1 cellular context compared by ENCODE assay signal in the genomic region with DNA sequence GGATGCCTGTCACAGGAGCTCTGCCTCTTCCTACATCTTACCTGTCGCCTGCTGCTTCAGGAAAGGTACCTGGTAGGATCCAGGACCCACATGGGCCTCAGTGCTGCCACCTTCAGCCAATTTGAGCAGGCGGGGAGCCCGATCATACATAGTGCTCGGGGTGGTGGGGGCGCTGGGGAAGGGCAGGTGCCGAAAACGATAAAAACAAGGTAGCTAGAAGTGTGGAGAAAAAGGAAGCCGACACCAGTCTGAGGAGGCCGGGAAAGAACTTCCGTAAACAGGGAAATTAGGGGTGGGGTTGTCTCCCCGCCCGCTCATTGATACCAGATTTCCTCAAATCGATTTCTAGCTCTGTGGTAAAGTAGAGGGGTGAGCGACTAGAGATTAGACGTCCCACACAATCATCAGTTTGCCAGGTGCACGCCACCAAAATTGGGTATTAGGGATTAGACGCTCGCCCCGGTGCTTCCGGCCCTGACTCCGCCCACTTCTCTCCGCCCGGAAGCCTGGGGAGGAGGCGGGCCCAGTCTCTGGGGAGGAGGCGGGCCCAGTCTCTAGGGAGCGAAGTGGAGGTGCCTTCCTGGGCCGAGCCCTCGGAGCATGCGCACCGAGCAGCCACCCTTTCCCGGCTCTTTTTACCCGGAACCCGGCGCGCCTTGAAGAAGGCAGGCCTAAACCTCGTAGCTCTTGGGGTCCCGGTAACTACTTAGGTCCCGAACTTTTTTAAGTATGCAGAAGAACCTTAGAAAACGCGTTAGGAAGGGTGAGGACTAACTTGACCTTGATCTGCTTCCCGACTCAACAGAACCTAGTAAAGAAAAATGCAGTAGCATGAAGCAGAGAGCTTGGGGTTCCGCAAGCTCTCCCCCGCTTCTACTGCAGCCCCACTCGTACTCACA.
TF ChIP-seq lines count a peak whose summit lies in the region.

A gene (minus strand): TSS at position 476 of the 899 bp plus-strand sequence.

TF ChIP-seq in HepG2, 621 proteins besides CTCF, POLR2A, EP300 and RAD21 (continued from another document and continues in another):
- TF ChIP-seq, protein P1, sequence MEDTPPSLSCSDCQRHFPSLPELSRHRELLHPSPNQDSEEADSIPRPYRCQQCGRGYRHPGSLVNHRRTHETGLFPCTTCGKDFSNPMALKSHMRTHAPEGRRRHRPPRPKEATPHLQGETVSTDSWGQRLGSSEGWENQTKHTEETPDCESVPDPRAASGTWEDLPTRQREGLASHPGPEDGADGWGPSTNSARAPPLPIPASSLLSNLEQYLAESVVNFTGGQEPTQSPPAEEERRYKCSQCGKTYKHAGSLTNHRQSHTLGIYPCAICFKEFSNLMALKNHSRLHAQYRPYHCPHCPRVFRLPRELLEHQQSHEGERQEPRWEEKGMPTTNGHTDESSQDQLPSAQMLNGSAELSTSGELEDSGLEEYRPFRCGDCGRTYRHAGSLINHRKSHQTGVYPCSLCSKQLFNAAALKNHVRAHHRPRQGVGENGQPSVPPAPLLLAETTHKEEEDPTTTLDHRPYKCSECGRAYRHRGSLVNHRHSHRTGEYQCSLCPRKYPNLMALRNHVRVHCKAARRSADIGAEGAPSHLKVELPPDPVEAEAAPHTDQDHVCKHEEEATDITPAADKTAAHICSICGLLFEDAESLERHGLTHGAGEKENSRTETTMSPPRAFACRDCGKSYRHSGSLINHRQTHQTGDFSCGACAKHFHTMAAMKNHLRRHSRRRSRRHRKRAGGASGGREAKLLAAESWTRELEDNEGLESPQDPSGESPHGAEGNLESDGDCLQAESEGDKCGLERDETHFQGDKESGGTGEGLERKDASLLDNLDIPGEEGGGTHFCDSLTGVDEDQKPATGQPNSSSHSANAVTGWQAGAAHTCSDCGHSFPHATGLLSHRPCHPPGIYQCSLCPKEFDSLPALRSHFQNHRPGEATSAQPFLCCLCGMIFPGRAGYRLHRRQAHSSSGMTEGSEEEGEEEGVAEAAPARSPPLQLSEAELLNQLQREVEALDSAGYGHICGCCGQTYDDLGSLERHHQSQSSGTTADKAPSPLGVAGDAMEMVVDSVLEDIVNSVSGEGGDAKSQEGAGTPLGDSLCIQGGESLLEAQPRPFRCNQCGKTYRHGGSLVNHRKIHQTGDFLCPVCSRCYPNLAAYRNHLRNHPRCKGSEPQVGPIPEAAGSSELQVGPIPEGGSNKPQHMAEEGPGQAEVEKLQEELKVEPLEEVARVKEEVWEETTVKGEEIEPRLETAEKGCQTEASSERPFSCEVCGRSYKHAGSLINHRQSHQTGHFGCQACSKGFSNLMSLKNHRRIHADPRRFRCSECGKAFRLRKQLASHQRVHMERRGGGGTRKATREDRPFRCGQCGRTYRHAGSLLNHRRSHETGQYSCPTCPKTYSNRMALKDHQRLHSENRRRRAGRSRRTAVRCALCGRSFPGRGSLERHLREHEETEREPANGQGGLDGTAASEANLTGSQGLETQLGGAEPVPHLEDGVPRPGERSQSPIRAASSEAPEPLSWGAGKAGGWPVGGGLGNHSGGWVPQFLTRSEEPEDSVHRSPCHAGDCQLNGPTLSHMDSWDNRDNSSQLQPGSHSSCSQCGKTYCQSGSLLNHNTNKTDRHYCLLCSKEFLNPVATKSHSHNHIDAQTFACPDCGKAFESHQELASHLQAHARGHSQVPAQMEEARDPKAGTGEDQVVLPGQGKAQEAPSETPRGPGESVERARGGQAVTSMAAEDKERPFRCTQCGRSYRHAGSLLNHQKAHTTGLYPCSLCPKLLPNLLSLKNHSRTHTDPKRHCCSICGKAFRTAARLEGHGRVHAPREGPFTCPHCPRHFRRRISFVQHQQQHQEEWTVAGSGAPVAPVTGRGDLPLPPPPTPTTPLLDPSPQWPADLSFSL (CRISPR knock-in tag; IDR thresholded peaks at IDR 0.05): no peak
- TF ChIP-seq FOXA3 (CRISPR knock-in tag; IDR thresholded peaks at IDR 0.05) (no peak), SSRP1 (CRISPR knock-in tag; IDR thresholded peaks at IDR 0.05) (no peak), ZNF44 (CRISPR knock-in tag; IDR thresholded peaks at IDR 0.05) (no peak), ZNF749 (CRISPR knock-in tag; IDR thresholded peaks at IDR 0.05; ENCODE audit: borderline replicate concordance) (no peak), ZNF816 (CRISPR knock-in tag; IDR thresholded peaks at IDR 0.05; ENCODE audit: borderline replicate concordance) (peak; percentile 77; the same call in 1 of the 2 replicates), ZNF761 (CRISPR knock-in tag; conservative IDR thresholded peaks at IDR 0.05) (no peak), THAP11 (CRISPR knock-in tag; IDR thresholded peaks at IDR 0.05) (peak; percentile 55; the same call in 1 of the 2 replicates), XBP1 (CRISPR knock-in tag; IDR thresholded peaks at IDR 0.05) (peak; percentile 57; the same call in 1 of the 2 replicates), ZNF33A (CRISPR knock-in tag; IDR thresholded peaks at IDR 0.05; ENCODE audit: borderline replicate concordance) (no peak), TMF1 (CRISPR knock-in tag; IDR thresholded peaks at IDR 0.05; ENCODE audit: low read depth) (no peak), ZFP62 (CRISPR knock-in tag; IDR thresholded peaks at IDR 0.05) (no peak), TOPORS (CRISPR knock-in tag; IDR thresholded peaks at IDR 0.05) (0 out of 2 replicates have a peak, but pooled peaks have one; percentile 19), GABPA (IDR thresholded peaks at IDR 0.05; ENCODE audit: low read depth, low read length) (peak; percentile 76), GABPA (CRISPR knock-in tag; IDR thresholded peaks at IDR 0.05; ENCODE audit: low read depth) (peak; percentile 94), PRPF4 (IDR thresholded peaks at IDR 0.05; ENCODE audit: low read depth, low read length, poor library complexity, severe bottlenecking) (no peak), ZNF563 (CRISPR knock-in tag; IDR thresholded peaks at IDR 0.05) (no peak), ZNF263 (CRISPR knock-in tag; IDR thresholded peaks at IDR 0.05) (no peak), ASH2L (IDR thresholded peaks at IDR 0.05; ENCODE audit: insufficient read length, low read depth, low read length) (peak; percentile 57), ARID2 (CRISPR knock-in tag; IDR thresholded peaks at IDR 0.05; ENCODE audit: borderline replicate concordance) (no peak), RFX1 (IDR thresholded peaks at IDR 0.05) (no peak), ZNF674 (CRISPR knock-in tag; IDR thresholded peaks at IDR 0.05; ENCODE audit: low read depth) (no peak), RBAK (CRISPR knock-in tag; IDR thresholded peaks at IDR 0.05) (no peak), ZBTB8A (CRISPR knock-in tag; IDR thresholded peaks at IDR 0.05; ENCODE audit: borderline replicate concordance, low read depth) (no peak), WIZ (CRISPR knock-in tag; IDR thresholded peaks at IDR 0.05) (no peak), MTA3 (CRISPR knock-in tag; IDR thresholded peaks at IDR 0.05) (no peak), YEATS2 (CRISPR knock-in tag; IDR thresholded peaks at IDR 0.05; ENCODE audit: borderline replicate concordance) (peak; percentile 62; the same call in 1 of the 2 replicates), SP5 (CRISPR knock-in tag; IDR thresholded peaks at IDR 0.05; ENCODE audit: borderline replicate concordance, low read depth) (peak; percentile 69), ZNF260 (CRISPR knock-in tag; IDR thresholded peaks at IDR 0.05; ENCODE audit: borderline replicate concordance, low read depth) (no peak), ZNF136 (CRISPR knock-in tag; IDR thresholded peaks at IDR 0.05; ENCODE audit: low read depth) (peak; percentile 40; the same call in 1 of the 2 replicates), ZNF343 (CRISPR knock-in tag; IDR thresholded peaks at IDR 0.05) (no peak), RFXAP (CRISPR knock-in tag; IDR thresholded peaks at IDR 0.05; ENCODE audit: borderline replicate concordance) (no peak; the same call in 1 of the 2 replicates), RBFOX2 (IDR thresholded peaks at IDR 0.05; ENCODE audit: low read depth, low read length) (peak; percentile 71), DNMT1 (CRISPR knock-in tag; IDR thresholded peaks at IDR 0.05) (no peak), ZNF510 (CRISPR knock-in tag; IDR thresholded peaks at IDR 0.05; ENCODE audit: low read depth) (no peak), ISX (CRISPR knock-in tag; conservative IDR thresholded peaks at IDR 0.05) (no peak; the same call in 1 of the 2 replicates), ZNF264 (CRISPR knock-in tag; IDR thresholded peaks at IDR 0.05) (no peak), GZF1 (CRISPR knock-in tag; IDR thresholded peaks at IDR 0.05) (0 out of 2 replicates have a peak, but pooled peaks have one; percentile 30)
- TF ChIP-seq, protein P2, sequence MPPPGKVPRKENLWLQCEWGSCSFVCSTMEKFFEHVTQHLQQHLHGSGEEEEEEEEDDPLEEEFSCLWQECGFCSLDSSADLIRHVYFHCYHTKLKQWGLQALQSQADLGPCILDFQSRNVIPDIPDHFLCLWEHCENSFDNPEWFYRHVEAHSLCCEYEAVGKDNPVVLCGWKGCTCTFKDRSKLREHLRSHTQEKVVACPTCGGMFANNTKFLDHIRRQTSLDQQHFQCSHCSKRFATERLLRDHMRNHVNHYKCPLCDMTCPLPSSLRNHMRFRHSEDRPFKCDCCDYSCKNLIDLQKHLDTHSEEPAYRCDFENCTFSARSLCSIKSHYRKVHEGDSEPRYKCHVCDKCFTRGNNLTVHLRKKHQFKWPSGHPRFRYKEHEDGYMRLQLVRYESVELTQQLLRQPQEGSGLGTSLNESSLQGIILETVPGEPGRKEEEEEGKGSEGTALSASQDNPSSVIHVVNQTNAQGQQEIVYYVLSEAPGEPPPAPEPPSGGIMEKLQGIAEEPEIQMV (CRISPR knock-in tag; IDR thresholded peaks at IDR 0.05; ENCODE audit: low read depth): no peak
- TF ChIP-seq, protein P3, sequence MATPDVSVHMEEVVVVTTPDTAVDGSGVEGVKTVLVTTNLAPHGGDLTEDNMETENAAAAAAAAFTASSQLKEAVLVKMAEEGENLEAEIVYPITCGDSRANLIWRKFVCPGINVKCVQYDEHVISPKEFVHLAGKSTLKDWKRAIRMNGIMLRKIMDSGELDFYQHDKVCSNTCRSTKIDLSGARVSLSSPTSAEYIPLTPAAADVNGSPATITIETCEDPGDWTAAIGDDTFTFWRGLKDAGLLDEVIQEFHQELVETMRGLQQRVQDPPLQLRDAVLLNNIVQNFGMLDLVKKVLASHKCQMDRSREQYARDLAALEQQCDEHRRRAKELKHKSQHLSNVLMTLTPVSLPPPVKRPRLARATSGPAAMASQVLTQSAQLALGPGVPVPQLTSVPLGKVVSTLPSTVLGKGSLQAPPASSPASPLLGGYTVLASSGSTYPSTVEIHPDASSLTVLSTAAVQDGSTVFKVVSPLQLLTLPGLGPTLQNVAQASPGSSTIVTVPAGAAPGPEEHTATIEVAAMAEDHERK (CRISPR knock-in tag; IDR thresholded peaks at IDR 0.05; ENCODE audit: low read depth): no peak
- TF ChIP-seq, protein P4, sequence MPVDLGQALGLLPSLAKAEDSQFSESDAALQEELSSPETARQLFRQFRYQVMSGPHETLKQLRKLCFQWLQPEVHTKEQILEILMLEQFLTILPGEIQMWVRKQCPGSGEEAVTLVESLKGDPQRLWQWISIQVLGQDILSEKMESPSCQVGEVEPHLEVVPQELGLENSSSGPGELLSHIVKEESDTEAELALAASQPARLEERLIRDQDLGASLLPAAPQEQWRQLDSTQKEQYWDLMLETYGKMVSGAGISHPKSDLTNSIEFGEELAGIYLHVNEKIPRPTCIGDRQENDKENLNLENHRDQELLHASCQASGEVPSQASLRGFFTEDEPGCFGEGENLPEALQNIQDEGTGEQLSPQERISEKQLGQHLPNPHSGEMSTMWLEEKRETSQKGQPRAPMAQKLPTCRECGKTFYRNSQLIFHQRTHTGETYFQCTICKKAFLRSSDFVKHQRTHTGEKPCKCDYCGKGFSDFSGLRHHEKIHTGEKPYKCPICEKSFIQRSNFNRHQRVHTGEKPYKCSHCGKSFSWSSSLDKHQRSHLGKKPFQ (CRISPR knock-in tag; IDR thresholded peaks at IDR 0.05; ENCODE audit: insufficient replicate concordance): no peak
- TF ChIP-seq, protein P5, sequence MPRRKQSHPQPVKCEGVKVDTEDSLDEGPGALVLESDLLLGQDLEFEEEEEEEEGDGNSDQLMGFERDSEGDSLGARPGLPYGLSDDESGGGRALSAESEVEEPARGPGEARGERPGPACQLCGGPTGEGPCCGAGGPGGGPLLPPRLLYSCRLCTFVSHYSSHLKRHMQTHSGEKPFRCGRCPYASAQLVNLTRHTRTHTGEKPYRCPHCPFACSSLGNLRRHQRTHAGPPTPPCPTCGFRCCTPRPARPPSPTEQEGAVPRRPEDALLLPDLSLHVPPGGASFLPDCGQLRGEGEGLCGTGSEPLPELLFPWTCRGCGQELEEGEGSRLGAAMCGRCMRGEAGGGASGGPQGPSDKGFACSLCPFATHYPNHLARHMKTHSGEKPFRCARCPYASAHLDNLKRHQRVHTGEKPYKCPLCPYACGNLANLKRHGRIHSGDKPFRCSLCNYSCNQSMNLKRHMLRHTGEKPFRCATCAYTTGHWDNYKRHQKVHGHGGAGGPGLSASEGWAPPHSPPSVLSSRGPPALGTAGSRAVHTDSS (CRISPR knock-in tag; conservative IDR thresholded peaks at IDR 0.05): no peak
- TF ChIP-seq, protein P6, sequence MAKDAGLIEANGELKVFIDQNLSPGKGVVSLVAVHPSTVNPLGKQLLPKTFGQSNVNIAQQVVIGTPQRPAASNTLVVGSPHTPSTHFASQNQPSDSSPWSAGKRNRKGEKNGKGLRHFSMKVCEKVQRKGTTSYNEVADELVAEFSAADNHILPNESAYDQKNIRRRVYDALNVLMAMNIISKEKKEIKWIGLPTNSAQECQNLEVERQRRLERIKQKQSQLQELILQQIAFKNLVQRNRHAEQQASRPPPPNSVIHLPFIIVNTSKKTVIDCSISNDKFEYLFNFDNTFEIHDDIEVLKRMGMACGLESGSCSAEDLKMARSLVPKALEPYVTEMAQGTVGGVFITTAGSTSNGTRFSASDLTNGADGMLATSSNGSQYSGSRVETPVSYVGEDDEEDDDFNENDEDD (CRISPR knock-in tag; IDR thresholded peaks at IDR 0.05; ENCODE audit: borderline replicate concordance): peak; percentile 89; the same call in 1 of the 2 replicates
- TF ChIP-seq, protein P7, sequence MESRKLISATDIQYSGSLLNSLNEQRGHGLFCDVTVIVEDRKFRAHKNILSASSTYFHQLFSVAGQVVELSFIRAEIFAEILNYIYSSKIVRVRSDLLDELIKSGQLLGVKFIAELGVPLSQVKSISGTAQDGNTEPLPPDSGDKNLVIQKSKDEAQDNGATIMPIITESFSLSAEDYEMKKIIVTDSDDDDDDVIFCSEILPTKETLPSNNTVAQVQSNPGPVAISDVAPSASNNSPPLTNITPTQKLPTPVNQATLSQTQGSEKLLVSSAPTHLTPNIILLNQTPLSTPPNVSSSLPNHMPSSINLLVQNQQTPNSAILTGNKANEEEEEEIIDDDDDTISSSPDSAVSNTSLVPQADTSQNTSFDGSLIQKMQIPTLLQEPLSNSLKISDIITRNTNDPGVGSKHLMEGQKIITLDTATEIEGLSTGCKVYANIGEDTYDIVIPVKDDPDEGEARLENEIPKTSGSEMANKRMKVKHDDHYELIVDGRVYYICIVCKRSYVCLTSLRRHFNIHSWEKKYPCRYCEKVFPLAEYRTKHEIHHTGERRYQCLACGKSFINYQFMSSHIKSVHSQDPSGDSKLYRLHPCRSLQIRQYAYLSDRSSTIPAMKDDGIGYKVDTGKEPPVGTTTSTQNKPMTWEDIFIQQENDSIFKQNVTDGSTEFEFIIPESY (CRISPR knock-in tag; IDR thresholded peaks at IDR 0.05): no peak
- TF ChIP-seq, protein P8, sequence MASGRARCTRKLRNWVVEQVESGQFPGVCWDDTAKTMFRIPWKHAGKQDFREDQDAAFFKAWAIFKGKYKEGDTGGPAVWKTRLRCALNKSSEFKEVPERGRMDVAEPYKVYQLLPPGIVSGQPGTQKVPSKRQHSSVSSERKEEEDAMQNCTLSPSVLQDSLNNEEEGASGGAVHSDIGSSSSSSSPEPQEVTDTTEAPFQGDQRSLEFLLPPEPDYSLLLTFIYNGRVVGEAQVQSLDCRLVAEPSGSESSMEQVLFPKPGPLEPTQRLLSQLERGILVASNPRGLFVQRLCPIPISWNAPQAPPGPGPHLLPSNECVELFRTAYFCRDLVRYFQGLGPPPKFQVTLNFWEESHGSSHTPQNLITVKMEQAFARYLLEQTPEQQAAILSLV (CRISPR knock-in tag; IDR thresholded peaks at IDR 0.05; ENCODE audit: borderline replicate concordance): no peak; the same call in 1 of the 2 replicates
